8 cellular contexts compared by ENCODE assay signal in genomic region chr7:87797798-87798403, GRCh38.
DNase-seq lines count a peak whose midpoint lies in the region; ATAC-seq and TF ChIP-seq lines count a peak whose summit lies in the region.

No MANE protein-coding gene starts in this region.

- no peak for TF ChIP-seq POLR2A in GM18505 (IDR thresholded peaks at IDR 0.05; ENCODE audit: borderline replicate concordance, extremely low read depth, insufficient read depth, insufficient read length)
- TF ChIP-seq POLR2A in NB4 (IDR thresholded peaks at IDR 0.05; ENCODE audit: extremely low read depth, insufficient read length) = no peak

- TF ChIP-seq CTCF in NB4 (IDR thresholded peaks at IDR 0.05; ENCODE audit: low read depth, low read length) (peak; percentile 75), foreskin fibroblast (IDR thresholded peaks at IDR 0.05; ENCODE audit: low read depth, low read length) (peak; percentile 53)

- H3K4me3 ChIP-seq in NB4 (ENCODE audit: low read depth, low read length) (no peak overlapping the region), foreskin fibroblast (ENCODE audit: low read depth in 1 of 2, low read length in 2 of 2) (no peak overlapping the region)

- ATAC-seq in GM18505 (IDR thresholded peaks at IDR 0.05; ENCODE audit: unreplicated experiment) (peak; percentile 91), HG02763 (IDR thresholded peaks at IDR 0.05; ENCODE audit: unreplicated experiment) (peak; percentile 83)

- DNase-seq in AML-193 (lab: John Stamatoyannopoulos, UW) (peak; percentile 54 to 72), NB4 (ENCODE audit: low read depth) (peak; percentile 76), SKM-1 (lab: John Stamatoyannopoulos, UW; ENCODE audit: unreplicated experiment) (peak; percentile 21), foreskin fibroblast (peak; percentile 14 to 58), putamen (ENCODE audit: low spot score) (peak; percentile 26), OCI-M2 (lab: John Stamatoyannopoulos, UW; ENCODE audit: unreplicated experiment) (no peak)
